17 cellular contexts compared by ENCODE assay signal in genomic region chr1:112532074-112532473, GRCh38. TPM values are rescaled to one million over a fixed set of nuclear protein-coding genes. Genes with fewer than 3 reads are reported as not detected.
DNase-seq lines count a peak whose midpoint lies in the region; ATAC-seq and TF ChIP-seq lines count a peak whose summit lies in the region.
"Had no signal": no experiment of that assay in that cellular context is flagged by ENCODE, and none has a peak within 500 bp of the region (broad histone marks: within the 10 kb centered on the region; RNA-seq: fewer than 3 reads in every experiment).

No MANE protein-coding gene starts in this region.

- H3K4me1 Mint-ChIP-seq in chondrocyte (ENCODE audit: low read depth), result peaks cover 81% of the 10 kb centered on the region
- H3K4me1 Mint-ChIP-seq: CD4-positive, alpha-beta memory T cell had no signal

- H3K4me3 ChIP-seq in retinal pigment epithelial cell (ENCODE audit: low read length), result no peak overlapping the region
- H3K4me3 ChIP-seq: GM23248, Peyer's patch had no signal

- H3K27me3 Mint-ChIP-seq in chondrocyte (ENCODE audit: low read depth), result no peaks in the 10 kb centered on the region
- H3K27me3 Mint-ChIP-seq: CD4-positive, alpha-beta memory T cell had no signal

- TF ChIP-seq CTCF in chondrocyte (IDR thresholded peaks at IDR 0.05) (no peak), retinal pigment epithelial cell (conservative IDR thresholded peaks at IDR 0.05; ENCODE audit: low read depth, low read length) (no peak)

- intact Hi-C loops in left colon (cut with DNase I, micrococcal nuclease), result no loop called here

- no peaks in the 10 kb centered on the region for H3K9me3 Mint-ChIP-seq in chondrocyte (ENCODE audit: low read depth)
- H3K9me3 Mint-ChIP-seq: CD4-positive, alpha-beta memory T cell had no signal

- DNase-seq in NCI-H82 (lab: John Stamatoyannopoulos, UW) (peak; percentile 87), chondrocyte (ENCODE audit: low spot score) (no peak), left colon (no peak), retinal pigment epithelial cell (ENCODE audit: low read depth) (peak; percentile 54), putamen (ENCODE audit: low spot score) (no peak), NCI-H1436 treated with DMSO at 0.1 percent for 48 hours (lab: John Stamatoyannopoulos, UW) (no peak), ureter (ENCODE audit: low spot score) (no peak)
- no peak for DNase-seq in stimulated activated CD8-positive, alpha-beta memory T cell treated with anti-CD3 and anti-CD28 coated beads, Interleukin-4, amount 100 ng/mL, for 48 hours
- DNase-seq: BE2C; CD4-positive, alpha-beta memory T cell; GM23248; MM.1S; NCI-H1105; NCI-H187 treated with DMSO at 0.1 percent for 48 hours; Peyer's patch; SHP77 treated with DMSO at 0.1 percent for 48 hours had no signal

- no peaks in the 10 kb centered on the region for H3K36me3 Mint-ChIP-seq in chondrocyte (ENCODE audit: low read depth)

- H3K4me3 Mint-ChIP-seq in chondrocyte (ENCODE audit: unreplicated experiment), result no peak overlapping the region
- H3K4me3 Mint-ChIP-seq: CD4-positive, alpha-beta memory T cell had no signal

- H3K27ac Mint-ChIP-seq in chondrocyte (ENCODE audit: unreplicated experiment), result peak overlapping the region; percentile 97
- H3K27ac Mint-ChIP-seq: CD4-positive, alpha-beta memory T cell had no signal

- peak; percentile 97 for ATAC-seq in left colon
- ATAC-seq: HepG2 had no signal

RNA-seq across cellular contexts. Expression of gene WNT2B, which starts 23.3 kb away (rescaled TPM):
- total RNA-seq in chondrocyte (2.8 to 6.0 TPM (median 6.0 TPM) in 3 replicates), left colon (1 to 10 TPM; 7.1 to 8.8 TPM), ureter (5.6 TPM)

Comparison
In these comparisons a context has a peak if more than half of its experiments do, and no peak if none do; other contexts are left out.
1. DNase-seq: peak in NCI-H82 (single experiment) and retinal pigment epithelial cell (single experiment); none in chondrocyte (single experiment), left colon (0 of 2), putamen (single experiment), stimulated activated CD8-positive, alpha-beta memory T cell treated with anti-CD3 and anti-CD28 coated beads, Interleukin-4, amount 100 ng/mL, for 48 hours (single experiment), NCI-H1436 treated with DMSO at 0.1 percent for 48 hours (single experiment) and ureter (single experiment).